8 cellular contexts compared by ENCODE assay signal in genomic region chr1:151327223-151327902, GRCh38. TPM values are rescaled to one million over a fixed set of nuclear protein-coding genes. Genes with fewer than 3 reads are reported as not detected.
DNase-seq lines count a peak whose midpoint lies in the region; ATAC-seq and TF ChIP-seq lines count a peak whose summit lies in the region.

Gene PI4KB (minus strand): TSS chr1:151327416. CDS start chr1:151316481, 10,935 bp downstream.

- no peaks in the 10 kb centered on the region for H3K9me3 Mint-ChIP-seq in CD4-positive, CD25-positive, alpha-beta regulatory T cell
- no peaks in the 10 kb centered on the region for H3K9me3 Mint-ChIP-seq in effector memory CD8-positive, alpha-beta T cell

- H3K9ac ChIP-seq in HUES48 (ENCODE audit: low read depth, low read length) (peak within 1 kb of the TSS; percentile 95), NT2/D1 (ENCODE audit: insufficient read length, low read depth) (peak within 1 kb of the TSS; percentile 88)

- H3K27ac ChIP-seq in CD4-positive, CD25-positive, alpha-beta regulatory T cell (ENCODE audit: insufficient read depth, low read length, poor library complexity, severe bottlenecking) = peak within 1 kb of the TSS; percentile 93
- H3K27ac ChIP-seq in HUES48 (ENCODE audit: low read depth, low read length) = peak within 1 kb of the TSS; percentile 91

- TF ChIP-seq CTCF in GM20000 (IDR thresholded peaks at IDR 0.05; ENCODE audit: extremely low read depth, missing control alignments) = no peak

- peak within 1 kb of the TSS; percentile 94 for H3K4me3 ChIP-seq in CD4-positive, CD25-positive, alpha-beta regulatory T cell (ENCODE audit: low read depth, low read length)
- H3K4me3 ChIP-seq in HUES48 (ENCODE audit: low read depth, low read length) (peak within 1 kb of the TSS; percentile 71), NT2/D1 (ENCODE audit: insufficient read length, low read depth) (peak within 1 kb of the TSS; percentile 80)

- ATAC-seq in CD4-positive, CD25-positive, alpha-beta regulatory T cell (ENCODE audit: low read depth in 2 of 2) = peak; percentile 93 to 94
- peak; percentile 91 for ATAC-seq in effector memory CD8-positive, alpha-beta T cell (replicated peaks)

- peak within 1 kb of the TSS; percentile 98 to 99 (median 99) for H3K27ac Mint-ChIP-seq in CD4-positive, CD25-positive, alpha-beta regulatory T cell
- H3K27ac Mint-ChIP-seq in effector memory CD8-positive, alpha-beta T cell = peak within 1 kb of the TSS; percentile 95 to 96

- H3K4me1 ChIP-seq in CD4-positive, CD25-positive, alpha-beta regulatory T cell (ENCODE audit: control insufficient read depth, insufficient read depth, low read length, poor library complexity, severe bottlenecking) = peaks cover 35% of the 10 kb centered on the region
- H3K4me1 ChIP-seq in HUES48 (ENCODE audit: control insufficient read depth, insufficient read depth, low read length) (peaks cover 9% of the 10 kb centered on the region; the same call in 1 of the 2 replicates), NT2/D1 (ENCODE audit: insufficient read depth, insufficient read length) (no peaks in the 10 kb centered on the region)

- peaks cover 5% of the 10 kb centered on the region for H3K27me3 Mint-ChIP-seq in CD4-positive, CD25-positive, alpha-beta regulatory T cell
- no peaks in the 10 kb centered on the region for H3K27me3 Mint-ChIP-seq in effector memory CD8-positive, alpha-beta T cell

- peak within 1 kb of the TSS; percentile 86 to 97 (median 95) for H3K4me3 Mint-ChIP-seq in CD4-positive, CD25-positive, alpha-beta regulatory T cell
- H3K4me3 Mint-ChIP-seq in effector memory CD8-positive, alpha-beta T cell = peak within 1 kb of the TSS; percentile 83 to 94

- H3K27me3 ChIP-seq in CD4-positive, CD25-positive, alpha-beta regulatory T cell (ENCODE audit: control insufficient read depth, insufficient read depth, low read length) = no peaks in the 10 kb centered on the region
- H3K27me3 ChIP-seq in HUES48 (ENCODE audit: control insufficient read depth, insufficient read depth, low read length) (no peaks in the 10 kb centered on the region), NT2/D1 (ENCODE audit: insufficient read depth, insufficient read length) (no peaks in the 10 kb centered on the region)

- H3K4me1 Mint-ChIP-seq in CD4-positive, CD25-positive, alpha-beta regulatory T cell = peaks cover 14 to 51% (median 36%) of the 10 kb centered on the region in 4 donors
- H3K4me1 Mint-ChIP-seq in effector memory CD8-positive, alpha-beta T cell (ENCODE audit: low read depth in 2 of 2) = peaks cover 31 to 39% of the 10 kb centered on the region in 2 donors

- peak; percentile 84 to 99 (median 96) for DNase-seq in CD4-positive, CD25-positive, alpha-beta regulatory T cell
- DNase-seq in GM20000 (ENCODE audit: low spot score) (peak; percentile 96), NT2/D1 (ENCODE audit: low read depth, low spot score) (peak; percentile 100), lung microvascular endothelial cell (ENCODE audit: low read depth in 2 of 2) (peak; percentile 95 to 99)
- peak; percentile 47 to 63 (median 62) for DNase-seq in activated CD8-positive, alpha-beta memory T cell treated with anti-CD3 and anti-CD28 coated beads for 48 hours (ENCODE audit: low read depth in 2 of 3, low spot score in 2 of 3)
- peak; percentile 85 to 92 (median 91) for DNase-seq in effector memory CD8-positive, alpha-beta T cell
- DNase-seq in stimulated activated CD4-positive, alpha-beta T cell treated with anti-CD3 and anti-CD28 coated beads, TNF-alpha, amount 100 ng/mL, for 4 hours (ENCODE audit: low read depth in 3 of 3) = peak; percentile 65 to 78 (median 76)

- peaks cover 25% of the 10 kb centered on the region for H3K36me3 Mint-ChIP-seq in CD4-positive, CD25-positive, alpha-beta regulatory T cell
- peaks cover 28% of the 10 kb centered on the region for H3K36me3 Mint-ChIP-seq in effector memory CD8-positive, alpha-beta T cell (ENCODE audit: insufficient read depth)

- no peaks in the 10 kb centered on the region for H3K9me3 ChIP-seq in CD4-positive, CD25-positive, alpha-beta regulatory T cell (ENCODE audit: control insufficient read depth in 2 of 2, low read length in 2 of 2)
- H3K9me3 ChIP-seq in HUES48 (ENCODE audit: control insufficient read depth, insufficient read depth, low read length) (no peaks in the 10 kb centered on the region), NT2/D1 (ENCODE audit: insufficient read depth, low read length) (no peaks in the 10 kb centered on the region)

- peaks cover 21% of the 10 kb centered on the region for H3K36me3 ChIP-seq in CD4-positive, CD25-positive, alpha-beta regulatory T cell (ENCODE audit: control insufficient read depth, insufficient read depth, low read length)
- peaks cover 11% of the 10 kb centered on the region for H3K36me3 ChIP-seq in HUES48 (ENCODE audit: control insufficient read depth, insufficient read depth, low read length)
- peaks cover 26% of the 10 kb centered on the region for H3K36me3 ChIP-seq in NT2/D1 (ENCODE audit: insufficient read depth, insufficient read length, low read length)

RNA-seq across cellular contexts. Expression of gene PI4KB, which starts in this region (rescaled TPM):
- total RNA-seq in CD4-positive, CD25-positive, alpha-beta regulatory T cell = 73.5 TPM
- polyA plus RNA-seq in CD4-positive, CD25-positive, alpha-beta regulatory T cell = 10 to 100 TPM; 48.4 to 57.4 (median 53.3) TPM
- 27.9 and 33.3 TPM in 2 replicates for total RNA-seq in lung microvascular endothelial cell

Comparison
In these comparisons a context has a peak if more than half of its experiments do, and no peak if none do; other contexts are left out.
1. Peak in every context shown above with its lines: DNase-seq, ATAC-seq, H3K4me3 ChIP-seq and H3K27ac ChIP-seq.